1 cellular context compared by ENCODE assay signal in the genomic region with DNA sequence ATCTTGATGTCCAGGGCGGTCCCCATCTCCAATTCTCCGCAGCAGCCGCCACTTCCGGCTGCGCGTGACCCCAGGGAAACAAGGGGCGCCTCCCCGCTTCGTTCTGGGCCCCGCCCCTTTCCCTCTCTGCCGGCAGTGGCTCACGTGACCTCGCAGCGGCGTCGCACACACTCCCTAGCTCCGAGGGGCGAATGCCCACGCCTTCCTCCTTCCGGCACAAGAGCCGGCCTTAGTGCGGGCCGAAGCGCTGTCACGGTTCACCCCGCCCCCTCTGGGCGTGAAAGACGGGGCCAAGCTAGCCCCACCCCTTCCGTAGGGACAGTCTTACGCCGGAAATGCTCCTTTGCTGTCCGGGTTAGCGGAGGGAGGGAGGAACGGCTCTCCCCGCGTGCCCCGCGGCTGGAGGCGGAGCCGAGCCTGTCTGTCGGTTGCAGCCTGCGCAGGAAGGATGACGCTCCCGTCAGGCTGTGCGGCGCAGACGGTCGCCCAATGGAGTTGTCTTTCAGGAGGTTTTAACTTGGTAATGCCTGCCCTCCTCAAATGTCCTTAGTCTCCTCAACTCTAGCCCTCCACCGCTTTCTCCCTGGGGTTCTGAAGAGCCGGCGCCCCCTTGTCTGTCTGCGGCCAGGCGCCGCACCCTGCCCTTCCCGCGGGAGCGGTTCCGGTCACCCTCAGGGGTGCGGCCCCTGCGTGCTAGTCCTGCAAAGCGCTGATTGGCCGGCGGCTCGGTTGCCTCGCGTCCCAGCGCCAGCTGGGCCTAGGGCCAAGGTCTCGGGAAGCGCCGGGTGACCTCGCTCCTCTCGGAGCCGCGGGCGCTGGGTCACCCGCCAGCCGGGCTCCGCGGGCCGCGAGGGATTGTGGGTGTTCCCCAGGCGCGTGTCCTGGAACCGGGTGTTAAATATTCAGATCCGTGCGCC.
TF ChIP-seq lines count a peak whose summit lies in the region.

A gene (minus strand): TSS at position 66 of the 917 bp plus-strand sequence. CDS start 40 bp downstream, at position 26.

TF ChIP-seq in HepG2, 621 proteins besides CTCF, POLR2A, EP300 and RAD21 (continued from another document and continues in another):
- TF ChIP-seq, protein P1, sequence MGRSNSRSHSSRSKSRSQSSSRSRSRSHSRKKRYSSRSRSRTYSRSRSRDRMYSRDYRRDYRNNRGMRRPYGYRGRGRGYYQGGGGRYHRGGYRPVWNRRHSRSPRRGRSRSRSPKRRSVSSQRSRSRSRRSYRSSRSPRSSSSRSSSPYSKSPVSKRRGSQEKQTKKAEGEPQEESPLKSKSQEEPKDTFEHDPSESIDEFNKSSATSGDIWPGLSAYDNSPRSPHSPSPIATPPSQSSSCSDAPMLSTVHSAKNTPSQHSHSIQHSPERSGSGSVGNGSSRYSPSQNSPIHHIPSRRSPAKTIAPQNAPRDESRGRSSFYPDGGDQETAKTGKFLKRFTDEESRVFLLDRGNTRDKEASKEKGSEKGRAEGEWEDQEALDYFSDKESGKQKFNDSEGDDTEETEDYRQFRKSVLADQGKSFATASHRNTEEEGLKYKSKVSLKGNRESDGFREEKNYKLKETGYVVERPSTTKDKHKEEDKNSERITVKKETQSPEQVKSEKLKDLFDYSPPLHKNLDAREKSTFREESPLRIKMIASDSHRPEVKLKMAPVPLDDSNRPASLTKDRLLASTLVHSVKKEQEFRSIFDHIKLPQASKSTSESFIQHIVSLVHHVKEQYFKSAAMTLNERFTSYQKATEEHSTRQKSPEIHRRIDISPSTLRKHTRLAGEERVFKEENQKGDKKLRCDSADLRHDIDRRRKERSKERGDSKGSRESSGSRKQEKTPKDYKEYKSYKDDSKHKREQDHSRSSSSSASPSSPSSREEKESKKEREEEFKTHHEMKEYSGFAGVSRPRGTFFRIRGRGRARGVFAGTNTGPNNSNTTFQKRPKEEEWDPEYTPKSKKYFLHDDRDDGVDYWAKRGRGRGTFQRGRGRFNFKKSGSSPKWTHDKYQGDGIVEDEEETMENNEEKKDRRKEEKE (IDR thresholded peaks at IDR 0.05) = no peak
- TF ChIP-seq, protein P2, sequence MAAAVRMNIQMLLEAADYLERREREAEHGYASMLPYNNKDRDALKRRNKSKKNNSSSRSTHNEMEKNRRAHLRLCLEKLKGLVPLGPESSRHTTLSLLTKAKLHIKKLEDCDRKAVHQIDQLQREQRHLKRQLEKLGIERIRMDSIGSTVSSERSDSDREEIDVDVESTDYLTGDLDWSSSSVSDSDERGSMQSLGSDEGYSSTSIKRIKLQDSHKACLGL (CRISPR knock-in tag; IDR thresholded peaks at IDR 0.05) = peak; percentile 95
- TF ChIP-seq TGIF2 (CRISPR knock-in tag; IDR thresholded peaks at IDR 0.05) (peak; percentile 23; the same call in 1 of the 2 replicates), TEAD2 (CRISPR knock-in tag; IDR thresholded peaks at IDR 0.05) (0 out of 2 replicates have a peak, but pooled peaks have one; percentile 16), NFIB (CRISPR knock-in tag; IDR thresholded peaks at IDR 0.05; ENCODE audit: borderline replicate concordance) (no peak), SOX6 (IDR thresholded peaks at IDR 0.05) (no peak), SOX6 (CRISPR knock-in tag; IDR thresholded peaks at IDR 0.05) (peak; percentile 70; the same call in 1 of the 2 replicates), CREM (IDR thresholded peaks at IDR 0.05) (peak; percentile 70), CREM (CRISPR knock-in tag; IDR thresholded peaks at IDR 0.05) (no peak), MED1 (CRISPR knock-in tag; IDR thresholded peaks at IDR 0.05) (peak; percentile 53), SP1 (IDR thresholded peaks at IDR 0.05) (no peak), SP1 (CRISPR knock-in tag; IDR thresholded peaks at IDR 0.05) (peak; percentile 83), ELF3 (CRISPR knock-in tag; IDR thresholded peaks at IDR 0.05) (peak; percentile 90), ZNF788 (CRISPR knock-in tag; IDR thresholded peaks at IDR 0.05; ENCODE audit: borderline replicate concordance) (peak; percentile 83; the same call in 1 of the 2 replicates), ZNF10 (CRISPR knock-in tag; IDR thresholded peaks at IDR 0.05; ENCODE audit: borderline replicate concordance, low read depth) (no peak), ZFP36L1 (CRISPR knock-in tag; IDR thresholded peaks at IDR 0.05) (peak; percentile 84), KAT2B (IDR thresholded peaks at IDR 0.05; ENCODE audit: borderline replicate concordance, low read depth, low read length) (no peak), IRF2 (CRISPR knock-in tag; IDR thresholded peaks at IDR 0.05) (0 out of 2 replicates have a peak, but pooled peaks have one; percentile 69), PHB2 (IDR thresholded peaks at IDR 0.05; ENCODE audit: partially characterized antibody) (no peak), ZNF775 (CRISPR knock-in tag; IDR thresholded peaks at IDR 0.05; ENCODE audit: borderline replicate concordance) (no peak), YY1 (IDR thresholded peaks at IDR 0.05; ENCODE audit: insufficient read depth, insufficient replicate concordance, low read depth, low read length) (peak; percentile 40), NFE2L2 (IDR thresholded peaks at IDR 0.05; ENCODE audit: low read length) (no peak), ZBTB8A (CRISPR knock-in tag; IDR thresholded peaks at IDR 0.05; ENCODE audit: borderline replicate concordance, low read depth) (no peak), PHF5A (CRISPR knock-in tag; IDR thresholded peaks at IDR 0.05; ENCODE audit: low read depth, unreplicated experiment) (no peak), ZNF34 (CRISPR knock-in tag; IDR thresholded peaks at IDR 0.05; ENCODE audit: borderline replicate concordance) (no peak), JUNB (CRISPR knock-in tag; IDR thresholded peaks at IDR 0.05; ENCODE audit: borderline replicate concordance) (no peak), MIER3 (CRISPR knock-in tag; IDR thresholded peaks at IDR 0.05; ENCODE audit: borderline replicate concordance) (peak; percentile 41; the same call in 1 of the 2 replicates), ARID2 (CRISPR knock-in tag; IDR thresholded peaks at IDR 0.05; ENCODE audit: borderline replicate concordance) (no peak), XBP1 (CRISPR knock-in tag; IDR thresholded peaks at IDR 0.05) (no peak), TAF15 (IDR thresholded peaks at IDR 0.05; ENCODE audit: low read depth, low read length, poor library complexity, severe bottlenecking) (peak; percentile 56), ZNF496 (CRISPR knock-in tag; IDR thresholded peaks at IDR 0.05; ENCODE audit: insufficient replicate concordance) (no peak), MAFG (CRISPR knock-in tag; IDR thresholded peaks at IDR 0.05) (no peak), ZZZ3 (CRISPR knock-in tag; IDR thresholded peaks at IDR 0.05; ENCODE audit: borderline replicate concordance) (0 out of 2 replicates have a peak, but pooled peaks have one; percentile 36), FOSL1 (CRISPR knock-in tag; IDR thresholded peaks at IDR 0.05; ENCODE audit: borderline replicate concordance) (no peak), ZNF709 (CRISPR knock-in tag; IDR thresholded peaks at IDR 0.05) (no peak; the same call in none of the 2 replicates), ZFY (CRISPR knock-in tag; IDR thresholded peaks at IDR 0.05) (peak; percentile 84), ZNF724P (CRISPR knock-in tag; IDR thresholded peaks at IDR 0.05; ENCODE audit: borderline replicate concordance) (peak; percentile 68; the same call in 1 of the 2 replicates), ZBTB7B (CRISPR knock-in tag; IDR thresholded peaks at IDR 0.05) (no peak), NFKBIZ (CRISPR knock-in tag; IDR thresholded peaks at IDR 0.05) (no peak), SALL2 (CRISPR knock-in tag; IDR thresholded peaks at IDR 0.05) (0 out of 2 replicates have a peak, but pooled peaks have one; percentile 58), ZNF644 (CRISPR knock-in tag; IDR thresholded peaks at IDR 0.05; ENCODE audit: low read depth) (no peak), ZNF616 (CRISPR knock-in tag; IDR thresholded peaks at IDR 0.05; ENCODE audit: low read depth) (peak; percentile 78; the same call in 1 of the 2 replicates), ZNF878 (CRISPR knock-in tag; IDR thresholded peaks at IDR 0.05) (peak; percentile 36; the same call in 1 of the 2 replicates)
- TF ChIP-seq, protein P3, sequence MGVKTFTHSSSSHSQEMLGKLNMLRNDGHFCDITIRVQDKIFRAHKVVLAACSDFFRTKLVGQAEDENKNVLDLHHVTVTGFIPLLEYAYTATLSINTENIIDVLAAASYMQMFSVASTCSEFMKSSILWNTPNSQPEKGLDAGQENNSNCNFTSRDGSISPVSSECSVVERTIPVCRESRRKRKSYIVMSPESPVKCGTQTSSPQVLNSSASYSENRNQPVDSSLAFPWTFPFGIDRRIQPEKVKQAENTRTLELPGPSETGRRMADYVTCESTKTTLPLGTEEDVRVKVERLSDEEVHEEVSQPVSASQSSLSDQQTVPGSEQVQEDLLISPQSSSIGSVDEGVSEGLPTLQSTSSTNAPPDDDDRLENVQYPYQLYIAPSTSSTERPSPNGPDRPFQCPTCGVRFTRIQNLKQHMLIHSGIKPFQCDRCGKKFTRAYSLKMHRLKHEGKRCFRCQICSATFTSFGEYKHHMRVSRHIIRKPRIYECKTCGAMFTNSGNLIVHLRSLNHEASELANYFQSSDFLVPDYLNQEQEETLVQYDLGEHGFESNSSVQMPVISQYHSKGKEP (CRISPR knock-in tag; IDR thresholded peaks at IDR 0.05) = 0 out of 2 replicates have a peak, but pooled peaks have one; percentile 48
- TF ChIP-seq, protein P4, sequence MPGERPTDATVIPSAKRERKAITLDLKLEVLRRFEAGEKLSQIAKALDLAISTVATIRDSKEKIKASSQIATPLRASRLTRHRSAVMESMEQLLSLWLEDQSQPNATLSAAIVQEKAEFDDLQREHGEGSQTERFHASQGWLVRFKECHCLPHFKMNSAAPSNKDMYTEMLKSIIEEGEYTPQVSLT (CRISPR knock-in tag; IDR thresholded peaks at IDR 0.05; ENCODE audit: borderline replicate concordance, low read depth) = no peak
- TF ChIP-seq, protein P5, sequence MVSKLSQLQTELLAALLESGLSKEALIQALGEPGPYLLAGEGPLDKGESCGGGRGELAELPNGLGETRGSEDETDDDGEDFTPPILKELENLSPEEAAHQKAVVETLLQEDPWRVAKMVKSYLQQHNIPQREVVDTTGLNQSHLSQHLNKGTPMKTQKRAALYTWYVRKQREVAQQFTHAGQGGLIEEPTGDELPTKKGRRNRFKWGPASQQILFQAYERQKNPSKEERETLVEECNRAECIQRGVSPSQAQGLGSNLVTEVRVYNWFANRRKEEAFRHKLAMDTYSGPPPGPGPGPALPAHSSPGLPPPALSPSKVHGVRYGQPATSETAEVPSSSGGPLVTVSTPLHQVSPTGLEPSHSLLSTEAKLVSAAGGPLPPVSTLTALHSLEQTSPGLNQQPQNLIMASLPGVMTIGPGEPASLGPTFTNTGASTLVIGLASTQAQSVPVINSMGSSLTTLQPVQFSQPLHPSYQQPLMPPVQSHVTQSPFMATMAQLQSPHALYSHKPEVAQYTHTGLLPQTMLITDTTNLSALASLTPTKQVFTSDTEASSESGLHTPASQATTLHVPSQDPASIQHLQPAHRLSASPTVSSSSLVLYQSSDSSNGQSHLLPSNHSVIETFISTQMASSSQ (IDR thresholded peaks at IDR 0.05; ENCODE audit: low read depth) = 0 out of 2 replicates have a peak, but pooled peaks have one; percentile 17
- TF ChIP-seq, protein P5 (CRISPR knock-in tag; IDR thresholded peaks at IDR 0.05; ENCODE audit: borderline replicate concordance) = peak; percentile 44; the same call in 1 of the 2 replicates
- TF ChIP-seq, protein P6, sequence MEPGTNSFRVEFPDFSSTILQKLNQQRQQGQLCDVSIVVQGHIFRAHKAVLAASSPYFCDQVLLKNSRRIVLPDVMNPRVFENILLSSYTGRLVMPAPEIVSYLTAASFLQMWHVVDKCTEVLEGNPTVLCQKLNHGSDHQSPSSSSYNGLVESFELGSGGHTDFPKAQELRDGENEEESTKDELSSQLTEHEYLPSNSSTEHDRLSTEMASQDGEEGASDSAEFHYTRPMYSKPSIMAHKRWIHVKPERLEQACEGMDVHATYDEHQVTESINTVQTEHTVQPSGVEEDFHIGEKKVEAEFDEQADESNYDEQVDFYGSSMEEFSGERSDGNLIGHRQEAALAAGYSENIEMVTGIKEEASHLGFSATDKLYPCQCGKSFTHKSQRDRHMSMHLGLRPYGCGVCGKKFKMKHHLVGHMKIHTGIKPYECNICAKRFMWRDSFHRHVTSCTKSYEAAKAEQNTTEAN (CRISPR knock-in tag; conservative IDR thresholded peaks at IDR 0.05) = peak; percentile 20; the same call in 1 of the 2 replicates
- TF ChIP-seq, protein P7, sequence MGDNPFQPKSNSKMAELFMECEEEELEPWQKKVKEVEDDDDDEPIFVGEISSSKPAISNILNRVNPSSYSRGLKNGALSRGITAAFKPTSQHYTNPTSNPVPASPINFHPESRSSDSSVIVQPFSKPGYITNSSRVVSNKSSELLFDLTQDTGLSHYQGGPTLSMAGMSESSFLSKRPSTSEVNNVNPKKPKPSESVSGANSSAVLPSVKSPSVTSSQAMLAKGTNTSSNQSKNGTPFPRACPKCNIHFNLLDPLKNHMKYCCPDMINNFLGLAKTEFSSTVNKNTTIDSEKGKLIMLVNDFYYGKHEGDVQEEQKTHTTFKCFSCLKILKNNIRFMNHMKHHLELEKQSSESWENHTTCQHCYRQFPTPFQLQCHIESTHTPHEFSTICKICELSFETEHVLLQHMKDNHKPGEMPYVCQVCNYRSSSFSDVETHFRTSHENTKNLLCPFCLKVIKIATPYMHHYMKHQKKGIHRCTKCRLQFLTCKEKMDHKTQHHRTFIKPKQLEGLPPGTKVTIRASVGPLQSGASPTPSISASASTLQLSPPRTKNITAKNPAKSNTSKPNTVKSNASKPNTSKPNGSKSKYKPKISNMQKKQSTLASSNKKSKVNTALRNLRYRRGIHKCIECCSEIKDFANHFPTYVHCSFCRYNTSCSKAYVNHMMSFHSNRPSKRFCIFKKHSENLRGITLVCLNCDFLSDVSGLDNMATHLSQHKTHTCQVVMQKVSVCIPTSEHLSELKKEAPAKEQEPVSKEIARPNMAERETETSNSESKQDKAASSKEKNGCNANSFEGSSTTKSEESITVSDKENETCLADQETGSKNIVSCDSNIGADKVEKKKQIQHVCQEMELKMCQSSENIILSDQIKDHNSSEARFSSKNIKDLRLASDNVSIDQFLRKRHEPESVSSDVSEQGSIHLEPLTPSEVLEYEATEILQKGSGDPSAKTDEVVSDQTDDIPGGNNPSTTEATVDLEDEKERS (CRISPR knock-in tag; IDR thresholded peaks at IDR 0.05) = 0 out of 2 replicates have a peak, but pooled peaks have one; percentile 18
